ENCODE assay signal across 16 cellular contexts in genomic region chr12:19191089-19191488, GRCh38.
DNase-seq lines count a peak whose midpoint lies in the region; ATAC-seq and TF ChIP-seq lines count a peak whose summit lies in the region.
"Had no signal": no experiment of that assay in that cellular context is flagged by ENCODE, and none has a peak within 500 bp of the region (broad histone marks: within the 10 kb centered on the region; RNA-seq: fewer than 3 reads in every experiment).

No MANE protein-coding gene starts in this region.

- H4K20me1 ChIP-seq in Karpas-422 (ENCODE audit: insufficient read depth, low read depth, low read length): no peaks in the 10 kb centered on the region

- intact Hi-C loops in uterus (cut with DNase I; ENCODE audit: low total_unique reads): no loop called here

- DNase-seq in Karpas-422: peak; percentile 59
- no peak for DNase-seq in right atrium auricular region (ENCODE audit: low spot score)
- no peak for DNase-seq in uterus
- DNase-seq in activated T-cell treated with anti-CD3 and anti-CD28 coated beads, Interleukin-2, amount 50 U/mL, for 72 hours: no peak
- DNase-seq in erythroblast (lab: John Stamatoyannopoulos, UW): no peak
- DNase-seq: activated CD4-positive, alpha-beta T cell treated with anti-CD3 and anti-CD28 coated beads for 4 hours; DMS 273 treated with DMSO at 0.1 percent for 48 hours; gastrocnemius medialis; GDM1; NCI-H1694; posterior cingulate gyrus; RPMI8226; stimulated activated CD4-positive, alpha-beta T cell treated with anti-CD3 and anti-CD28 coated beads, Interleukin-4, amount 100 ng/mL, for 24 hours had no signal

- H3K4me1 Mint-ChIP-seq in brain: peaks cover 55% of the 10 kb centered on the region
- peaks cover 7% of the 10 kb centered on the region for H3K4me1 Mint-ChIP-seq in activated T-cell treated with anti-CD3 and anti-CD28 coated beads, Interleukin-2, amount 50 U/mL, for 72 hours (ENCODE audit: low read depth)

- peak overlapping the region in 4 of 5 experiments; percentile 14 to 81 (median 49) for H3K27ac Mint-ChIP-seq in brain
- no peak overlapping the region for H3K27ac Mint-ChIP-seq in activated T-cell treated with anti-CD3 and anti-CD28 coated beads, Interleukin-2, amount 50 U/mL, for 72 hours
- H3K27ac Mint-ChIP-seq: B cell had no signal

- no peak for ATAC-seq in activated T-cell treated with anti-CD3 and anti-CD28 coated beads, Interleukin-2, amount 50 U/mL, for 72 hours (replicated peaks in 1 of 2)
- ATAC-seq in GM21381 (IDR thresholded peaks at IDR 0.05; ENCODE audit: unreplicated experiment): no peak
- ATAC-seq: gastrocnemius medialis had no signal

- H3K4me1 ChIP-seq in Karpas-422 (ENCODE audit: low read length) (peaks cover 70% of the 10 kb centered on the region), right atrium auricular region (peaks cover 0 to 46% of the 10 kb centered on the region in 2 donors), uterus (peaks cover 0 to 9% of the 10 kb centered on the region in 2 donors)
- H3K4me1 ChIP-seq: gastrocnemius medialis had no signal

- H3K9me3 Mint-ChIP-seq in brain: peaks cover 0 to 4% (median 0%) of the 10 kb centered on the region in 5 experiments
- no peaks in the 10 kb centered on the region for H3K9me3 Mint-ChIP-seq in activated T-cell treated with anti-CD3 and anti-CD28 coated beads, Interleukin-2, amount 50 U/mL, for 72 hours

- H3K9me3 ChIP-seq in Karpas-422 (ENCODE audit: low read length): no peaks in the 10 kb centered on the region
- H3K9me3 ChIP-seq in right atrium auricular region: no peaks in the 10 kb centered on the region
- no peaks in the 10 kb centered on the region for H3K9me3 ChIP-seq in uterus
- H3K9me3 ChIP-seq: gastrocnemius medialis had no signal

- H3K36me3 Mint-ChIP-seq in brain: peaks cover 9% of the 10 kb centered on the region
- H3K36me3 Mint-ChIP-seq in activated T-cell treated with anti-CD3 and anti-CD28 coated beads, Interleukin-2, amount 50 U/mL, for 72 hours (ENCODE audit: insufficient read depth in 2 of 2): no peaks in the 10 kb centered on the region

- no peaks in the 10 kb centered on the region for H3K9me2 ChIP-seq in Karpas-422 (replicated peaks; ENCODE audit: insufficient read depth, low read length)

- peak overlapping the region; percentile 67 for H3K4me2 ChIP-seq in Karpas-422 (ENCODE audit: low read depth, low read length, poor library complexity, severe bottlenecking)

- no peak for TF ChIP-seq POLR2A in uterus (IDR thresholded peaks at IDR 0.05)
- TF ChIP-seq POLR2A in erythroblast (IDR thresholded peaks at IDR 0.05; ENCODE audit: low read length): no peak

- no peak overlapping the region for H2AFZ ChIP-seq in Karpas-422 (ENCODE audit: low read length)

- no peak for TF ChIP-seq CTCF in brain (conservative IDR thresholded peaks at IDR 0.05)
- no peak for TF ChIP-seq CTCF in right atrium auricular region (IDR thresholded peaks at IDR 0.05)
- no peak for TF ChIP-seq CTCF in uterus (IDR thresholded peaks at IDR 0.05)

- peak overlapping the region in 1 of 5 experiments; percentile 51 for H3K4me3 Mint-ChIP-seq in brain
- H3K4me3 Mint-ChIP-seq in activated T-cell treated with anti-CD3 and anti-CD28 coated beads, Interleukin-2, amount 50 U/mL, for 72 hours: no peak overlapping the region
- H3K4me3 Mint-ChIP-seq: B cell had no signal

- peak overlapping the region; percentile 56 for H3K9ac ChIP-seq in Karpas-422 (ENCODE audit: low read length)

- 0 out of 2 replicates have a peak, but pooled peaks cover 8% of the 10 kb centered on the region for H3K79me2 ChIP-seq in Karpas-422 (ENCODE audit: low read length)

- H3K27me3 ChIP-seq in Karpas-422 (ENCODE audit: low read length): no peaks in the 10 kb centered on the region
- no peaks in the 10 kb centered on the region for H3K27me3 ChIP-seq in right atrium auricular region
- H3K27me3 ChIP-seq in uterus: no peaks in the 10 kb centered on the region
- H3K27me3 ChIP-seq: gastrocnemius medialis had no signal

- H3K27me3 Mint-ChIP-seq in brain: no peaks in the 10 kb centered on the region
- no peaks in the 10 kb centered on the region for H3K27me3 Mint-ChIP-seq in activated T-cell treated with anti-CD3 and anti-CD28 coated beads, Interleukin-2, amount 50 U/mL, for 72 hours (ENCODE audit: low read depth)
- H3K27me3 Mint-ChIP-seq: B cell had no signal

- H3K27ac ChIP-seq in Karpas-422 (ENCODE audit: low read length) (peak overlapping the region; percentile 99), right atrium auricular region (peak overlapping the region; percentile 68 to 86), uterus (peak overlapping the region; percentile 51 to 72)
- H3K27ac ChIP-seq: gastrocnemius medialis had no signal

- H3K4me3 ChIP-seq in Karpas-422 (ENCODE audit: low read length): peak overlapping the region; percentile 26
- H3K4me3 ChIP-seq in right atrium auricular region: no peak overlapping the region
- no peak overlapping the region for H3K4me3 ChIP-seq in uterus
- H3K4me3 ChIP-seq: gastrocnemius medialis had no signal

- H3K36me3 ChIP-seq in Karpas-422 (ENCODE audit: insufficient read depth, low read length) (no peaks in the 10 kb centered on the region), right atrium auricular region (no peaks in the 10 kb centered on the region), uterus (no peaks in the 10 kb centered on the region)
- H3K36me3 ChIP-seq: gastrocnemius medialis had no signal
